9 cellular contexts compared by ENCODE assay signal in the genomic region with DNA sequence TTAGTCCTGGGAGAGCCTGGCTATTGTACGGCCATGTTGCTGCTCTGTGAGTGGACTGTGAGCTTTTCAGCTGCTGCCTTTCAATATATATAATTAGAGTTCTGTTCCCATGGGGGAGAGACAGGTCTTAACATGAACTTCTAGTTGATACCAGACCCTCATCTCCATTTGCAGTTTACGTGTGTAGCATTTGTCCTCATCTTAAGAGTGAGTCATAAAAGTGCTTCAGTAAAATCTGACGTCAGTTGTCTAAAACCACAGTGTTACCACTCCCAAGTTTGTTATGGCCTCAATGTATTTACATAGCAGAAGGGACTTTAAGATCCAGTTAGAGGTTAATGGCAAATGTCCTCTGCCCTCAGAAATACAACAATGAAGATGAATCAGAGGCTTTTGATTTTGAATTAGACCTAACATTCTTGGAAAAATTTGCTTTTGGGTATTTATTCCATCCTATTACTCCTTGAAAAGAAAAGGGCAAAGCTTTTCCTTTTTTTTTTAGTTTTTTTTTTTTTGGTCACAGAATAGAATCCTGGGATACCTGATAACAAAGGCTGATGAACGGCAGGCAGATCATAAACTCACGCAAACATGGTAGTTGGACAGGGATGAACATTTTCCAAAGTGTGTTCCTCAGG. TPM values are rescaled to one million over a fixed set of nuclear protein-coding genes. Genes with fewer than 3 reads are reported as not detected.
DNase-seq lines count a peak whose midpoint lies in the region; ATAC-seq, FAIRE-seq and TF ChIP-seq lines count a peak whose summit lies in the region.
"Had no signal": no experiment of that assay in that cellular context is flagged by ENCODE, and none has a peak within 500 bp of the region (broad histone marks: within the 10 kb centered on the region; RNA-seq: fewer than 3 reads in every experiment).

No MANE protein-coding gene starts in this region.

- H3K36me3 ChIP-seq in bronchial epithelial cell (ENCODE audit: control insufficient read depth, insufficient read depth, low read length): no peaks in the 10 kb centered on the region
- H3K36me3 ChIP-seq: left ventricle myocardium inferior had no signal

- no peaks in the 10 kb centered on the region for H3K27me3 ChIP-seq in bronchial epithelial cell (ENCODE audit: control insufficient read depth, insufficient read depth, low read length)

- H3K9me3 Mint-ChIP-seq in type B pancreatic cell (no peaks in the 10 kb centered on the region), mesothelial cell of epicardium (peaks cover 3% of the 10 kb centered on the region), glutamatergic neuron (ENCODE audit: unreplicated experiment) (peaks cover 2% of the 10 kb centered on the region)

- H3K27me3 Mint-ChIP-seq in type B pancreatic cell: peaks cover 43% of the 10 kb centered on the region
- peaks cover 45% of the 10 kb centered on the region for H3K27me3 Mint-ChIP-seq in mesothelial cell of epicardium (ENCODE audit: low read depth)
- peaks cover 2% of the 10 kb centered on the region for H3K27me3 Mint-ChIP-seq in glutamatergic neuron (ENCODE audit: unreplicated experiment)

- ATAC-seq in GM21529 (IDR thresholded peaks at IDR 0.05; ENCODE audit: unreplicated experiment): no peak

- TF ChIP-seq CTCF in bronchial epithelial cell (IDR thresholded peaks at IDR 0.05; ENCODE audit: insufficient read depth, low read length, severe bottlenecking): no peak
- TF ChIP-seq CTCF in type B pancreatic cell (conservative IDR thresholded peaks at IDR 0.05): no peak
- TF ChIP-seq CTCF in mesothelial cell of epicardium (IDR thresholded peaks at IDR 0.05; ENCODE audit: unreplicated experiment): no peak
- TF ChIP-seq CTCF in glutamatergic neuron (IDR thresholded peaks at IDR 0.05; ENCODE audit: partially characterized antibody, unreplicated experiment): no peak

- no peak for TF ChIP-seq POLR2A in H54 (IDR thresholded peaks at IDR 0.05; ENCODE audit: low read depth, low read length)

- FAIRE-seq in H54 (lab: Jason Lieb, UNC) (peak; percentile 23), bronchial epithelial cell (lab: Jason Lieb, UNC) (no peak)

- H3K36me3 Mint-ChIP-seq in type B pancreatic cell (no peaks in the 10 kb centered on the region), mesothelial cell of epicardium (no peaks in the 10 kb centered on the region), glutamatergic neuron (ENCODE audit: unreplicated experiment) (no peaks in the 10 kb centered on the region)

- H3K4me1 Mint-ChIP-seq in type B pancreatic cell (ENCODE audit: unreplicated experiment) (peaks cover 5% of the 10 kb centered on the region), mesothelial cell of epicardium (no peaks in the 10 kb centered on the region), glutamatergic neuron (ENCODE audit: low read depth, unreplicated experiment) (no peaks in the 10 kb centered on the region)

- H3K4me3 ChIP-seq in bronchial epithelial cell (ENCODE audit: low read depth, low read length): no peak overlapping the region
- H3K4me3 ChIP-seq: left ventricle myocardium inferior had no signal

- no peak overlapping the region for H3K4me3 Mint-ChIP-seq in type B pancreatic cell
- no peak overlapping the region for H3K4me3 Mint-ChIP-seq in mesothelial cell of epicardium
- H3K4me3 Mint-ChIP-seq in glutamatergic neuron (ENCODE audit: unreplicated experiment): no peak overlapping the region

- DNase-seq in H54 (ENCODE audit: insufficient read length, low spot score) (no peak), NCI-H226 (peak; percentile 34), bronchial epithelial cell (ENCODE audit: low read depth) (peak; percentile 99), type B pancreatic cell (ENCODE audit: extremely low spot score, unreplicated experiment) (no peak), mesothelial cell of epicardium (ENCODE audit: low spot score in 2 of 2, unreplicated experiment in 2 of 2) (no peak), glutamatergic neuron (no peak)
- DNase-seq: left ventricle myocardium inferior had no signal

- H3K27ac Mint-ChIP-seq in type B pancreatic cell (peak overlapping the region; percentile 41), mesothelial cell of epicardium (no peak overlapping the region), glutamatergic neuron (ENCODE audit: unreplicated experiment) (no peak overlapping the region)

RNA-seq across cellular contexts. Expression of a gene that starts 38.6 kb away (rescaled TPM):
- total RNA-seq in bronchial epithelial cell (not detected in 2 replicates), type B pancreatic cell (ENCODE audit: low replicate concordance) (0.36 and 1.7 TPM in 2 replicates), mesothelial cell of epicardium (not detected in 3 replicates), glutamatergic neuron (ENCODE audit: unreplicated experiment) (101 TPM)
- total RNA-seq: left ventricle myocardium inferior, pulmonary artery endothelial cell had no signal

Comparison
In these comparisons a context has a peak if more than half of its experiments do, and no peak if none do; other contexts are left out.
1. DNase-seq: peak in NCI-H226 (single experiment) and bronchial epithelial cell (single experiment); none in H54 (single experiment), type B pancreatic cell (single experiment), mesothelial cell of epicardium (0 of 2) and glutamatergic neuron (single experiment).
2. RNA of a gene that starts 38.6 kb away (total RNA-seq): 101 TPM in glutamatergic neuron (single experiment); 0.36 to 1.7 TPM in type B pancreatic cell, not detected in bronchial epithelial cell and not detected in mesothelial cell of epicardium; every median in the first group is over 10 times any median in the second.